ENCODE assay signal across 8 cellular contexts in the genomic region with DNA sequence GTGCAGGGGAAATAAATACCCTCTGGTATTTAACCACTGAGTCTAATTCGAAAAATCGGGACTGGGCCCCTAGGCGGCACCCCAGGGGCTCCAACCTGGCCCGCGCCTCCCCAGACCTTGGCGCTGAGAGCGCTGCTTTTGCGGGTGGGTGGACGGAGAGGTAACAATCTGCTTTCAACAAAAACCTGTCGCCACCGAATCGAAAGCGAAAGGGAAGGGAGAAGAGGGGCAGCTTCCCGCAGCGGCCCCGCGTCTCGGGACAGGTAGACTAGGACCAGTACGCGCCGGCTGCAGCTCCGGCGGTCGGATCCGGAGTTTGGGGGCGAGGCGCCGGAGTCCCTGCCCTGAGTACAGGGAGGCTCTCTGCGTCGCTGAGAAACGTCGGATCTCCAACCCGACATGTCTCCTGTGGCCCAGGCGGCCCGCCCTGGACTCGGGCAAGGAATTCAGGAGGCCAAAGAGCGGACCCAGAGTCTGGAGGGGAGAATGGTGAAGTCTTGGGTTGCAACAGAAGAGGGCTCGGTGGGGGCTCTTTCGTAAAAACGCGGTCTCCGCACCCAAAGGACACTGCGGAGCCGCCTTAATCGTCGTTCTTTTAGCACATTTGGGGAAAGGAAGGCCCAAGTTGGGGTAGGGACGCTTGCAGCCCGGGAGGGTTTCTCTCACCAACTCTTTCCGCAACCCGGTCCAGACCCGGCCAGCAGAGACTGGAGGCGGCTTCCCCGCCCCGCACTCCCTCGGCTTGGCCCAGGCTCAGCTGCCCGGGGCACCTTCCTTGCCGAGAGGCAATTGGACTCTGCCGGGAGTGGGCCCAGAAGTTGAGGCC. TPM values are rescaled to one million over a fixed set of nuclear protein-coding genes. Genes with fewer than 3 reads are reported as not detected.
DNase-seq lines count a peak whose midpoint lies in the region; ATAC-seq lines count a peak whose summit lies in the region.

No MANE protein-coding gene starts in this region.

- no peaks in the 10 kb centered on the region for H3K36me3 Mint-ChIP-seq in activated CD8-positive, alpha-beta T cell treated with anti-CD3 and anti-CD28 coated beads, Interleukin-2, amount 10 ng/mL, durations not matched to agents 7 days and 5 days (ENCODE audit: low read depth)

- H3K27me3 ChIP-seq in H7 (ENCODE audit: control insufficient read depth, insufficient read depth, low read length) = peaks cover 99% of the 10 kb centered on the region

- no peak overlapping the region for H3K27ac Mint-ChIP-seq in activated CD8-positive, alpha-beta T cell treated with anti-CD3 and anti-CD28 coated beads, Interleukin-2, amount 10 ng/mL, durations not matched to agents 7 days and 5 days

- H3K4me3 Mint-ChIP-seq in activated CD8-positive, alpha-beta T cell treated with anti-CD3 and anti-CD28 coated beads, Interleukin-2, amount 10 ng/mL, durations not matched to agents 7 days and 5 days = peak overlapping the region; percentile 82

- H3K4me1 Mint-ChIP-seq in activated CD8-positive, alpha-beta T cell treated with anti-CD3 and anti-CD28 coated beads, Interleukin-2, amount 10 ng/mL, durations not matched to agents 7 days and 5 days (ENCODE audit: low read depth) = peaks cover 31% of the 10 kb centered on the region

- no peaks in the 10 kb centered on the region for H3K36me3 ChIP-seq in H7 (replicated peaks; ENCODE audit: control insufficient read depth, insufficient read depth, low read length)

- peak; percentile 75 for ATAC-seq in activated CD8-positive, alpha-beta T cell treated with anti-CD3 and anti-CD28 coated beads, Interleukin-2, amount 10 ng/mL, durations not matched to agents 7 days and 5 days
- ATAC-seq in HG03108 (IDR thresholded peaks at IDR 0.05; ENCODE audit: unreplicated experiment) = no peak
- no peak for ATAC-seq in HG03196 (IDR thresholded peaks at IDR 0.05; ENCODE audit: unreplicated experiment)

- H3K27me3 Mint-ChIP-seq in activated CD8-positive, alpha-beta T cell treated with anti-CD3 and anti-CD28 coated beads, Interleukin-2, amount 10 ng/mL, durations not matched to agents 7 days and 5 days (ENCODE audit: low read depth) = peaks cover 81% of the 10 kb centered on the region

- DNase-seq in H7 = peak; percentile 89
- DNase-seq in activated CD8-positive, alpha-beta T cell treated with anti-CD3 and anti-CD28 coated beads, Interleukin-2, amount 10 ng/mL, durations not matched to agents 7 days and 5 days = peak; percentile 75
- DNase-seq in iris pigment epithelial cell (ENCODE audit: low read depth) = peak; percentile 32
- DNase-seq in stimulated activated CD4-positive, alpha-beta T cell treated with anti-CD3 and anti-CD28 coated beads, Interleukin-2, amount 100 ng/mL, for 4 hours (ENCODE audit: low read depth) = peak; percentile 21
- DNase-seq in NK-92 treated with Interleukin-12 subunit alpha and Interleukin-12 subunit beta, amount 100 ng/mL, for 24 hours (lab: John Stamatoyannopoulos, UW) = no peak
- no peak for DNase-seq in NCI-H774 (lab: John Stamatoyannopoulos, UW)

- POLR2A ChIA-PET in activated CD8-positive, alpha-beta T cell treated with anti-CD3 and anti-CD28 coated beads, Interleukin-2, amount 10 ng/mL, durations not matched to agents 7 days and 5 days (lab: Charles Lee) = no interaction called here

- H3K4me3 ChIP-seq in H7 (ENCODE audit: insufficient read depth, low read depth, low read length) = peak overlapping the region; percentile 12; the same call in 1 of the 2 replicates

- CTCF ChIA-PET in activated CD8-positive, alpha-beta T cell treated with anti-CD3 and anti-CD28 coated beads, Interleukin-2, amount 10 ng/mL, durations not matched to agents 7 days and 5 days (lab: Charles Lee) = no interaction called here

- H3K9me3 Mint-ChIP-seq in activated CD8-positive, alpha-beta T cell treated with anti-CD3 and anti-CD28 coated beads, Interleukin-2, amount 10 ng/mL, durations not matched to agents 7 days and 5 days (ENCODE audit: insufficient read depth) = no peaks in the 10 kb centered on the region

RNA-seq across cellular contexts. Expression of gene ALX4, which starts 4.1 kb away (rescaled TPM):
- not detected in 2 replicates for total RNA-seq in H7 (2014; rRNA removed; shearing (Covaris generic))
- not detected for total RNA-seq in activated CD8-positive, alpha-beta T cell treated with anti-CD3 and anti-CD28 coated beads, Interleukin-2, amount 10 ng/mL, durations not matched to agents 7 days and 5 days

Comparison
In these comparisons a context has a peak if more than half of its experiments do, and no peak if none do; other contexts are left out.
1. DNase-seq: peak in H7 (single experiment), activated CD8-positive, alpha-beta T cell treated with anti-CD3 and anti-CD28 coated beads, Interleukin-2, amount 10 ng/mL, durations not matched to agents 7 days and 5 days (single experiment), iris pigment epithelial cell (single experiment) and stimulated activated CD4-positive, alpha-beta T cell treated with anti-CD3 and anti-CD28 coated beads, Interleukin-2, amount 100 ng/mL, for 4 hours (single experiment); none in NK-92 treated with Interleukin-12 subunit alpha and Interleukin-12 subunit beta, amount 100 ng/mL, for 24 hours (single experiment) and NCI-H774 (single experiment).